33 cellular contexts compared by ENCODE assay signal in genomic region chr5:86011937-86012336, GRCh38.
"Had no signal": no experiment of that assay in that cellular context is flagged by ENCODE, and none has a peak within 500 bp of the region (broad histone marks: within the 10 kb centered on the region; RNA-seq: fewer than 3 reads in every experiment).

No MANE protein-coding gene starts in this region.

- H3K4me3 ChIP-seq: adrenal gland, ascending aorta, body of pancreas, breast epithelium, cardiac muscle cell had no signal

- FAIRE-seq: astrocyte, bronchial epithelial cell, colon had no signal

- H3K27ac ChIP-seq: adrenal gland, ascending aorta, body of pancreas, brain microvascular endothelial cell, breast epithelium, cardiac muscle cell had no signal

- DNase-seq: activated effector memory CD4-positive, alpha-beta T cell treated with anti-CD3 and anti-CD28 coated beads, Interleukin-2, amount 50 U/mL, for 16 hours; activated effector memory CD4-positive, alpha-beta T cell treated with Interleukin-2 at 50 U/mL for 16 hours; activated gamma-delta T cell; activated gamma-delta T cell treated with Interleukin-2 at 50 U/mL for 16 hours; activated naive CD4-positive, alpha-beta T cell; activated naive CD4-positive, alpha-beta T cell treated with anti-CD3 and anti-CD28 coated beads for 36 hours; activated naive CD4-positive, alpha-beta T cell treated with anti-CD3 and anti-CD28 coated beads, Interleukin-2, amount 10 ng/mL, durations not matched to agents 7 days and 5 days; activated naive CD4-positive, alpha-beta T cell treated with anti-CD3 and anti-CD28 coated beads, Interleukin-2, amount 50 U/mL, for 16 hours; activated naive CD4-positive, alpha-beta T cell treated with Interleukin-2 at 50 U/mL for 16 hours; activated naive CD8-positive, alpha-beta T cell treated with anti-CD3 and anti-CD28 coated beads for 36 hours; activated naive CD8-positive, alpha-beta T cell treated with anti-CD3 and anti-CD28 coated beads, Interleukin-2, amount 10 ng/mL, durations not matched to agents 7 days and 5 days; activated naive CD8-positive, alpha-beta T cell treated with anti-CD3 and anti-CD28 coated beads, Interleukin-2, amount 50 U/mL, for 24 hours; activated T-cell treated with anti-CD3 and anti-CD28 coated beads, Interleukin-2, amount 50 U/mL, for 4 hours; activated T-cell treated with anti-CD3 and anti-CD28 coated beads, Interleukin-2, amount 50 U/mL, for 48 hours; activated T-cell treated with anti-CD3 and anti-CD28 coated beads, Interleukin-2, amount 50 U/mL, for 72 hours; adrenal gland; amniotic stem cell; amygdala; anterior cingulate cortex; aorta; body of pancreas; brain microvascular endothelial cell; caudate nucleus; central memory CD4-positive, alpha-beta T cell; cerebellar nuclear complex had no signal

- H3K4me1 ChIP-seq: adrenal gland, ascending aorta, body of pancreas, breast epithelium had no signal

- H3K9me3 ChIP-seq: adrenal gland, ascending aorta, body of pancreas had no signal

- ATAC-seq: activated naive CD4-positive, alpha-beta T cell treated with anti-CD3 and anti-CD28 coated beads, Interleukin-2, amount 50 U/mL, for 72 hours; activated naive CD8-positive, alpha-beta T cell treated with anti-CD3 and anti-CD28 coated beads, Interleukin-2, amount 50 U/mL, for 24 hours; activated T-cell treated with anti-CD3 and anti-CD28 coated beads, Interleukin-2, amount 50 U/mL, for 4 hours; activated T-cell treated with anti-CD3 and anti-CD28 coated beads, Interleukin-2, amount 50 U/mL, for 72 hours; activated T-helper 17 cell treated with anti-CD3 and anti-CD28 coated beads, Interleukin-2, amount 50 U/mL, for 72 hours; body of pancreas had no signal

- H3K36me3 ChIP-seq: adrenal gland, ascending aorta, brain microvascular endothelial cell, breast epithelium, cardiac muscle cell had no signal

- H3K27me3 ChIP-seq: adrenal gland, ascending aorta, body of pancreas, brain microvascular endothelial cell, breast epithelium, cardiac muscle cell had no signal
